8 cellular contexts compared by ENCODE assay signal in the genomic region with DNA sequence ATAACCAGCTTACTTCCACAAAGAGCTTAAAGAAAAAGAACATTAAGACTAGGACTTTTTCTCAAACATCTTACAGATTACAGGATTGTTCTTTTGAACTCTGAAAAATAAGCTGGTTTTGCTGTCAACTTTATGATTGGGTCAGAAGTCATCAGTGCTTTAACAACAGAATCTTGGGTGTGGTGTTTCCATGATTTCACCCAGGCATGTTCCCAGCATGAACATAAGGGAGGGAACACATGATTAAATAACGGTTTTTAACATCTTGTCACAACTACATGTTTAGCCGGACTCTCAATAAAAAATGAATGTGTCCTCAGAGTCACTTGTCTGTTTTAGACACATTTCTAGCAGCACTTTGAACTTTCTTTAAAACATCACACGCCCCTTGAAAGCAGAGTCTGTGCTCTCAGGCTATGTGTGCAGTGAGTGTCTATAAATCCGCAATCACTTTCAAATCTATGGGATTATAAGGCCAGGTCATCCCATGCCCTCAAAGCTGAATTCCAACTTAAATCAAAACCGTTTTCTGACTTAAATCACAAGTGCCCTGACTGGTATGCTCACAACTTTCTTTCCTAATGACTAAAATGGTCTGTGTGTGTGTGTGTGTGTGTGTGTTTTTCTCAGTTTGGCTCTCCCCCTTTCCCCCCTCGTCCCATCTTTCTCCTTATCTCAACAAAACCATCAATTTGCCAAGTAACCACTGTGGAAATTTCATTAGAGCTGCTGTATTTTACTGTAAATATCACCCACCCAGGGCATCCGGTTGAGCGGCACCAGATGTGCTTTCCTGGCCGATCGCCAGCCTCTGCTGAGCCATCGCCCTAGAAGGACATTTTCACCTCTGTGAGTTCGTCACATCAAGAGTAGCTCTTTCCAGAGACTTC.
DNase-seq lines count a peak whose midpoint lies in the region; ATAC-seq and TF ChIP-seq lines count a peak whose summit lies in the region.

No MANE protein-coding gene starts in this region.

- H3K9me3 ChIP-seq in SJCRH30 (replicated peaks): no peaks in the 10 kb centered on the region
- H3K9me3 ChIP-seq in mesenchymal stem cell (ENCODE audit: control insufficient read depth, low read length): no peaks in the 10 kb centered on the region
- H3K9me3 ChIP-seq in tibial nerve: no peaks in the 10 kb centered on the region

- H3K23ac ChIP-seq in mesenchymal stem cell (ENCODE audit: low read length in 2 of 2): no peak overlapping the region

- no peak overlapping the region for H2BK120ac ChIP-seq in mesenchymal stem cell (ENCODE audit: low read depth, low read length)

- no peak overlapping the region for H2BK15ac ChIP-seq in mesenchymal stem cell (ENCODE audit: low read depth, poor library complexity, severe bottlenecking)

- no peaks in the 10 kb centered on the region for H3K27me3 ChIP-seq in SJCRH30
- H3K27me3 ChIP-seq in mesenchymal stem cell (ENCODE audit: control insufficient read depth in 1 of 2, insufficient read depth in 1 of 2, low read length in 2 of 2): no peaks in the 10 kb centered on the region
- H3K27me3 ChIP-seq in tibial nerve: no peaks in the 10 kb centered on the region

- TF ChIP-seq EP300 in tibial nerve (IDR thresholded peaks at IDR 0.05): no peak

- no peak for TF ChIP-seq POLR2A in tibial nerve (IDR thresholded peaks at IDR 0.05)

- no peaks in the 10 kb centered on the region for H3K79me1 ChIP-seq in mesenchymal stem cell (replicated peaks; ENCODE audit: low read length, poor library complexity, severe bottlenecking)

- H2AK5ac ChIP-seq in mesenchymal stem cell (ENCODE audit: low read length, severe bottlenecking): no peak overlapping the region

- H3K4me3 ChIP-seq in AG10803 (ENCODE audit: low read length) (no peak overlapping the region), SJCRH30 (0 out of 2 replicates have a peak overlapping the region, but pooled peaks have one; percentile 3), mesenchymal stem cell (ENCODE audit: insufficient read depth in 1 of 2, low read depth in 1 of 2, low read length in 2 of 2) (no peak overlapping the region), tibial nerve (no peak overlapping the region)

- H3K14ac ChIP-seq in mesenchymal stem cell (ENCODE audit: low read length in 2 of 2): no peak overlapping the region

- H2BK12ac ChIP-seq in mesenchymal stem cell (ENCODE audit: low read length in 2 of 2): peak overlapping the region; percentile 57 to 70

- WGBS in mesenchymal stem cell: 29% methylated on average over 11 of the region's 12 CpGs
- WGBS in tibial nerve, 2 donors: 18 to 31% methylated on average over 12 of the region's 12 CpGs

- no peaks in the 10 kb centered on the region for H3K27me3 Mint-ChIP-seq in activated naive CD8-positive, alpha-beta T cell treated with anti-CD3 and anti-CD28 coated beads, Interleukin-2, amount 50 U/mL, for 24 hours
- peaks cover 15% of the 10 kb centered on the region for H3K27me3 Mint-ChIP-seq in Calu3 (ENCODE audit: unreplicated experiment)

- peak overlapping the region; percentile 88 for H3K27ac ChIP-seq in SJCRH30
- H3K27ac ChIP-seq in mesenchymal stem cell (ENCODE audit: low read length, poor library complexity, severe bottlenecking): no peak overlapping the region
- H3K27ac ChIP-seq in tibial nerve: peak overlapping the region in 1 of 4 donors; percentile 26

- H3K4me1 Mint-ChIP-seq in activated naive CD8-positive, alpha-beta T cell treated with anti-CD3 and anti-CD28 coated beads, Interleukin-2, amount 50 U/mL, for 24 hours: peaks cover 31% of the 10 kb centered on the region
- H3K4me1 Mint-ChIP-seq in Calu3 (ENCODE audit: low read depth, unreplicated experiment): peaks cover 10% of the 10 kb centered on the region

- no peaks in the 10 kb centered on the region for H3K36me3 ChIP-seq in SJCRH30
- H3K36me3 ChIP-seq in mesenchymal stem cell (ENCODE audit: control insufficient read depth in 1 of 2, insufficient read depth in 2 of 2, low read depth in 1 of 2, low read length in 2 of 2): no peaks in the 10 kb centered on the region
- H3K36me3 ChIP-seq in tibial nerve: no peaks in the 10 kb centered on the region

- no peaks in the 10 kb centered on the region for H3K36me3 Mint-ChIP-seq in activated naive CD8-positive, alpha-beta T cell treated with anti-CD3 and anti-CD28 coated beads, Interleukin-2, amount 50 U/mL, for 24 hours (ENCODE audit: low read depth)
- H3K36me3 Mint-ChIP-seq in Calu3 (ENCODE audit: insufficient read depth, unreplicated experiment): no peaks in the 10 kb centered on the region

- CTCF ChIA-PET in Calu3 (lab: Charles Lee): interaction anchor here (0.7 kb wide), 1 partner anchor 29 kb away, joined by 3 read pairs; no protein-coding TSS in a partner anchor

- ATAC-seq in GM19351 (IDR thresholded peaks at IDR 0.05; ENCODE audit: unreplicated experiment) (peak; percentile 74), HG03457 (IDR thresholded peaks at IDR 0.05; ENCODE audit: unreplicated experiment) (peak; percentile 61)
- ATAC-seq in activated naive CD8-positive, alpha-beta T cell treated with anti-CD3 and anti-CD28 coated beads, Interleukin-2, amount 50 U/mL, for 24 hours: peak; percentile 58

- DNase-seq in AG10803 (ENCODE audit: low read depth): peak; percentile 67
- DNase-seq in SJCRH30: peak; percentile 88 to 95
- peak; percentile 54 for DNase-seq in activated naive CD8-positive, alpha-beta T cell treated with anti-CD3 and anti-CD28 coated beads, Interleukin-2, amount 50 U/mL, for 24 hours
- DNase-seq in mesenchymal stem cell: peak; percentile 88
- DNase-seq in tibial nerve (ENCODE audit: low spot score in 2 of 2): peak; percentile 46 to 51
- no peak for DNase-seq in Calu3

- intact Hi-C loops in Calu3 (cut with micrococcal nuclease; ENCODE audit: unreplicated experiment): no loop called here

- H4K91ac ChIP-seq in mesenchymal stem cell (ENCODE audit: low read length): no peak overlapping the region

- no peak overlapping the region for H4K8ac ChIP-seq in mesenchymal stem cell (ENCODE audit: low read length)

- peak overlapping the region in 1 of 2 experiments; percentile 63 for H3K4ac ChIP-seq in mesenchymal stem cell (ENCODE audit: low read depth in 1 of 2, low read length in 2 of 2)

- no TSS peak for BruUV-seq in Calu3 (replicated peaks; lab: Mats Ljungman, UMichigan)

- TF ChIP-seq CTCF in AG10803 (conservative IDR thresholded peaks at IDR 0.05; ENCODE audit: low read length): no peak
- TF ChIP-seq CTCF in tibial nerve (IDR thresholded peaks at IDR 0.05): no peak
- TF ChIP-seq CTCF in Calu3 (IDR thresholded peaks at IDR 0.05; ENCODE audit: unreplicated experiment): no peak

- H3K4me3 Mint-ChIP-seq in activated naive CD8-positive, alpha-beta T cell treated with anti-CD3 and anti-CD28 coated beads, Interleukin-2, amount 50 U/mL, for 24 hours: peak overlapping the region; percentile 41
- no peak overlapping the region for H3K4me3 Mint-ChIP-seq in Calu3 (ENCODE audit: low read depth, unreplicated experiment)

- H3K27ac Mint-ChIP-seq in activated naive CD8-positive, alpha-beta T cell treated with anti-CD3 and anti-CD28 coated beads, Interleukin-2, amount 50 U/mL, for 24 hours: no peak overlapping the region
- no peak overlapping the region for H3K27ac Mint-ChIP-seq in Calu3 (ENCODE audit: unreplicated experiment)

- H2AFZ ChIP-seq in mesenchymal stem cell (ENCODE audit: low read depth, low read length): no peak overlapping the region

- peak overlapping the region in 1 of 2 experiments; percentile 90 for H3K18ac ChIP-seq in mesenchymal stem cell (ENCODE audit: low read depth in 1 of 2, low read length in 2 of 2)

- no peak overlapping the region for H2BK5ac ChIP-seq in mesenchymal stem cell (ENCODE audit: low read depth, low read length, poor library complexity, severe bottlenecking)

- H3K9me3 Mint-ChIP-seq in activated naive CD8-positive, alpha-beta T cell treated with anti-CD3 and anti-CD28 coated beads, Interleukin-2, amount 50 U/mL, for 24 hours: no peaks in the 10 kb centered on the region
- H3K9me3 Mint-ChIP-seq in Calu3 (ENCODE audit: low read depth, unreplicated experiment): no peaks in the 10 kb centered on the region

- H3K4me2 ChIP-seq in mesenchymal stem cell (ENCODE audit: low read length, poor library complexity, severe bottlenecking): no peak overlapping the region

- peak overlapping the region; percentile 60 for H3K9ac ChIP-seq in mesenchymal stem cell (ENCODE audit: low read length)

- H3K4me1 ChIP-seq in SJCRH30 (peaks cover 51% of the 10 kb centered on the region), mesenchymal stem cell (ENCODE audit: control insufficient read depth, insufficient read depth, low read depth, low read length) (no peaks in the 10 kb centered on the region), tibial nerve (peaks cover 0 to 13% (median 5%) of the 10 kb centered on the region in 4 donors)
